10 cellular contexts compared by ENCODE assay signal in the genomic region with DNA sequence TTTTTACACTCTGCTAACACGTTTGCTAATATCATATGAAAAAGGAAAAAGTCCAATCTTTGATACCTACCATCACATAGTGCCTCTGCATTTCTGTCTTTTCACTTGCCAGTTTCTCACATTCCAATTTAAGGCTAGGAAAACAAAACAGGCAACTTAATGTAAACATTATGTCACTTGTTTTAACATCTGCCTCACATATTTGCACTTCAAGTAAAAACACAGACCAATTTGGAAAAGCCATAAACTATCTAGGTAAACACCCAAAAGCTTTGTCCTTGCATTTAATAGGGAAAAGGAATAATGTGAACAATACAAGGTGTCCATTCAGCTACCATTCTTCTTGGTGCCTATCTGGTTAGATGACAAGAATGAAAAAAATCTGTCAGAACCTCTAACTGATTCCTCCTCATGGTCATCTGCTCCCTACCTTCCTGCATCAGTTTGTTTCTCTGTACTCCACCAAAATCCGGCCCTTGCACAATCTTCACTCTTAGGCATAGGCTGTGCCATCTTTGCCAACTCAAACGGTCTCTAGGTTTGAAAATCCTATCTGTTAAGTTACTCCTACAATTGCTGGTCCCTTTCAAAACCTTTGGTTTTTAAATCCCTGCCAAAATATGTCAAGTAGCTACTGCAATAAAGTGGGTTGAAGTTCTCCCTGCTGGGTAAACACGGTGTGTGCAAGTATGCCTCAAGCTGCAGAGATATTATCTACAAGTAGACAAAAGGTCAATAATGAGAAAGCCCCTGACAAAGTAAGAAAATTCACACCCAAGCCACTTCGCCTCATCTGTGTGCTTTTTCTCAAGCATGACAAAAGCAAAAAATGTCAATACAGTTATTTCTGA. TPM values are rescaled to one million over a fixed set of nuclear protein-coding genes. Genes with fewer than 3 reads are reported as not detected.
A peak's percentile ranks its signal among the peaks of the same experiment; 100 is the strongest.
DNase-seq lines count a peak whose midpoint lies in the region; ATAC-seq, FAIRE-seq and TF ChIP-seq lines count a peak whose summit lies in the region.
"Had no signal": no experiment of that assay in that cellular context is flagged by ENCODE, and none has a peak within 500 bp of the region (broad histone marks: within the 10 kb centered on the region; RNA-seq: fewer than 3 reads in every experiment).

No MANE protein-coding gene starts in this region.

- no peak for ATAC-seq in GM19397 (IDR thresholded peaks at IDR 0.05; ENCODE audit: unreplicated experiment)

- TF ChIP-seq POLR2A in suprapubic skin (IDR thresholded peaks at IDR 0.05) = no peak

- H3K9me3 ChIP-seq in suprapubic skin = no peaks in the 10 kb centered on the region

- no peak for FAIRE-seq in D721Med (lab: Jason Lieb, UNC)

- TF ChIP-seq EP300 in suprapubic skin (IDR thresholded peaks at IDR 0.05) = no peak

- TF ChIP-seq CTCF in suprapubic skin (IDR thresholded peaks at IDR 0.05) = no peak
- no peak for TF ChIP-seq CTCF in D721Med (IDR thresholded peaks at IDR 0.05; ENCODE audit: insufficient read depth, missing control alignments)

- H3K4me1 ChIP-seq in suprapubic skin = peaks cover 40% of the 10 kb centered on the region

- in situ Hi-C loops in SK-MEL-5 (cut with HindIII; ENCODE audit: low pct_unique_long_range_greater_than_20kb, low sequenced_read_pairs) = no loop called here

- H3K27ac ChIP-seq in suprapubic skin = no peak overlapping the region

- peaks cover 9% of the 10 kb centered on the region for H3K36me3 ChIP-seq in suprapubic skin

- peak; percentile 14 for DNase-seq in DMS 273 (lab: John Stamatoyannopoulos, UW; ENCODE audit: unreplicated experiment)
- DNase-seq in DMS 273 treated with DMSO at 0.1 percent for 48 hours (lab: John Stamatoyannopoulos, UW) = no peak
- DNase-seq in SK-MEL-5 (ENCODE audit: low read depth, low spot score) = peak; percentile 22
- DNase-seq in suprapubic skin (ENCODE audit: low spot score in 2 of 2) = no peak
- no peak for DNase-seq in D721Med (ENCODE audit: insufficient read length, low spot score)
- no peak for DNase-seq in islet precursor cell
- DNase-seq: 8988T, naive B cell had no signal

- no peaks in the 10 kb centered on the region for H3K27me3 ChIP-seq in suprapubic skin

- 35% methylated on average over 5 of the region's 5 CpGs for WGBS in suprapubic skin

- peak overlapping the region; percentile 85 for H3K4me3 ChIP-seq in iPS-11a (ENCODE audit: low read depth, low read length)
- peak overlapping the region; percentile 66 for H3K4me3 ChIP-seq in suprapubic skin

RNA-seq across cellular contexts. Expression of gene TLE1, which starts 3.4 kb away (rescaled TPM):
- 28.5 and 32.3 TPM in 2 replicates for total RNA-seq in SK-MEL-5 (2014; rRNA removed; shearing (Covaris generic))
- 52.5 and 62.0 TPM in 2 replicates for polyA plus RNA-seq in SK-MEL-5 (2015; cell fraction: cytosol; rRNA removed)
- polyA plus RNA-seq in SK-MEL-5 (2015; cell fraction: nucleus; rRNA removed) = 25.6 and 39.7 TPM in 2 replicates
- 10 to 100 TPM; 34.8 to 73.5 (median 47.5) TPM for total RNA-seq in suprapubic skin

Comparison
In these comparisons a context has a peak if more than half of its experiments do, and no peak if none do; other contexts are left out.
1. DNase-seq: peak in DMS 273 (single experiment) and SK-MEL-5 (single experiment); none in DMS 273 treated with DMSO at 0.1 percent for 48 hours (single experiment), suprapubic skin (0 of 2), D721Med (single experiment) and islet precursor cell (single experiment).